Comparison of ENCODE assay signal across 8 cellular contexts in genomic region chr15:38072507-38073277, GRCh38.
DNase-seq lines count a peak whose midpoint lies in the region; ATAC-seq, FAIRE-seq and TF ChIP-seq lines count a peak whose summit lies in the region.

No MANE protein-coding gene starts in this region.

- no peak for FAIRE-seq in kidney (lab: Jason Lieb, UNC)
- FAIRE-seq in small intestine (lab: Jason Lieb, UNC) = no peak

- WGBS in small intestine, 3 donors = 1% methylated on average over 47 to 54 of the region's 54 CpGs

- peak overlapping the region; percentile 37 to 82 for H3K9ac ChIP-seq in kidney (ENCODE audit: low read length in 2 of 2)

- peak; percentile 77 for DNase-seq in G401 (ENCODE audit: low spot score)
- peak; percentile 41 to 57 for DNase-seq in SHP77 (lab: John Stamatoyannopoulos, UW)
- peak; percentile 88 for DNase-seq in kidney
- DNase-seq in small intestine = peak; percentile 74
- no peak for DNase-seq in NCI-H1092 (lab: John Stamatoyannopoulos, UW)

- intact Hi-C loops in kidney (cut with DNase I) = no loop called here

- peak overlapping the region; percentile 94 for H3K27ac ChIP-seq in cingulate gyrus (ENCODE audit: low read depth, low read length)
- peak overlapping the region; percentile 90 to 91 for H3K27ac ChIP-seq in kidney (ENCODE audit: low read depth in 2 of 2, low read length in 2 of 2)
- peak overlapping the region; percentile 9 to 92 for H3K27ac ChIP-seq in small intestine (ENCODE audit: low read depth in 1 of 2, low read length in 1 of 2)

- ATAC-seq in GM21381 (IDR thresholded peaks at IDR 0.05; ENCODE audit: unreplicated experiment) = peak; percentile 55
- ATAC-seq in HG03571 (IDR thresholded peaks at IDR 0.05; ENCODE audit: unreplicated experiment) = peak; percentile 45

- peak overlapping the region; percentile 74 for H3K4me3 ChIP-seq in kidney (ENCODE audit: low read length in 2 of 2)
- H3K4me3 ChIP-seq in small intestine (ENCODE audit: low read depth in 1 of 2, low read length in 2 of 2) = peak overlapping the region; percentile 17 to 48

- TF ChIP-seq CTCF in kidney (IDR thresholded peaks at IDR 0.05; ENCODE audit: borderline replicate concordance, extremely low read depth, insufficient read depth) = no peak

- in situ Hi-C loops in G401 (cut with HindIII; ENCODE audit: low sequenced_read_pairs) = no loop called here

- H3K27me3 ChIP-seq in small intestine (ENCODE audit: control insufficient read depth in 2 of 2, insufficient read depth in 2 of 2, low read length in 2 of 2) = no peaks in the 10 kb centered on the region

- no peaks in the 10 kb centered on the region for H3K9me3 ChIP-seq in kidney (ENCODE audit: control insufficient read depth in 1 of 2, low read length in 2 of 2)
- H3K9me3 ChIP-seq in small intestine (ENCODE audit: control insufficient read depth, low read depth) = no peaks in the 10 kb centered on the region

- H3K4me1 ChIP-seq in kidney (ENCODE audit: control insufficient read depth in 1 of 2, insufficient read depth in 1 of 2, low read depth in 1 of 2, low read length in 2 of 2) = peaks cover 21 to 25% of the 10 kb centered on the region in 2 donors
- peaks cover 0 to 18% of the 10 kb centered on the region in 2 donors for H3K4me1 ChIP-seq in small intestine (ENCODE audit: control insufficient read depth in 2 of 2, insufficient read depth in 1 of 2, low read depth in 1 of 2, low read length in 1 of 2)

- no peaks in the 10 kb centered on the region for H3K36me3 ChIP-seq in kidney (ENCODE audit: control insufficient read depth in 1 of 2, insufficient read depth in 2 of 2, low read length in 2 of 2)
- H3K36me3 ChIP-seq in small intestine (ENCODE audit: control insufficient read depth in 2 of 2, insufficient read depth in 2 of 2, low read length in 2 of 2) = no peaks in the 10 kb centered on the region
